ENCODE assay signal across 8 cellular contexts in the genomic region with DNA sequence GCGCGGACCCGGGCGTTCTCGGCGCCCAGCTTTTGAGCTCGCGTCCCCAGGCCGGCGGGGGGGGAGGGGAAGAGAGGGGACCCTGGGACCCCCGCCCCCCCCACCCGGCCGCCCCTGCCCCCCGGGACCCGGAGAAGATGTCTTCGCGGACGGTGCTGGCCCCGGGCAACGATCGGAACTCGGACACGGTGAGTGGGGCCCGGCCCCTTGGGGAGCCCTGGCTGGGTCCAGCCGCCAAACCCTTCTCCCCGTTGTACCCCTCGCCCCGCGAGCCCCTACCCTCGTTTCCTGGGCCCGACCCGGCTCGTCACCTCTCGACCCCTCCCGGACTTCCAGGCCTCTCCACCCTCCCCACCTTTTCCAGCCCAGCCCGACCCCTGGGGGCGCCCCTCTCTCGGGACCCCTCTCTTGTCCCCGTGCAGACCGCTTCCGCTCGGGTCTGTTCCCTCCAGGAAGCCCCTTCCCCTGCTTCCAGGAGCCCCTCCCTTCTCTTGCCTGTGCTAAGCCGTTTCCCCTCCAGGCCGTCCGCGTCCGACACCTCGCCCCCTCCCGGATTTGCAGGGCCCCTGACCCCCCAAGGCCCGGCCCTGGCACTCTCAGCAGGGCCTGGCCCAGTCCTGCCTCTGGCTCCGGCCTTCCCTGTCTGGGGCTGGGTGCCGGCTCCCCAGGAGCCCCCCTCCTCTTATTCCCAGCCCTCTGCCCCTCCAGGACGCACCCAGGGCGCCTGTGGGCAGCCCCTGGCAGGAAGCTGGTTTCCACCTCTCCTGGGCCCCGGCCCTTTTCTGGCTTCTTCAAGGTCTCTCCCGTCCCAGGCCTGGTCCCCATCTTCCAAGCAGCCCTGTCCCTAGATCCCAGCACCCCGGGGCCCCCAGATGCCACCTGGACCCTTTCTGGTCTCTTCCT. TPM values are rescaled to one million over a fixed set of nuclear protein-coding genes. Genes with fewer than 3 reads are reported as not detected.
DNase-seq lines count a peak whose midpoint lies in the region; ATAC-seq, FAIRE-seq and TF ChIP-seq lines count a peak whose summit lies in the region.

No MANE protein-coding gene starts in this region.

- no peaks in the 10 kb centered on the region for H3K36me3 ChIP-seq in pancreas

- peak; percentile 23 to 54 (median 27) for ATAC-seq in pancreas
- no peak for ATAC-seq in HG03520 (IDR thresholded peaks at IDR 0.05; ENCODE audit: unreplicated experiment)

- no peaks in the 10 kb centered on the region for H3K27me3 ChIP-seq in pancreas

- peak overlapping the region; percentile 47 to 88 (median 72) for H3K4me3 ChIP-seq in pancreas

- peak overlapping the region in 3 of 4 donors; percentile 11 to 37 (median 17) for H3K27ac ChIP-seq in pancreas

- DNase-seq in NCI-H82 (lab: John Stamatoyannopoulos, UW), result peak; percentile 45
- no peak for DNase-seq in NCI-H82 treated with DMSO at 0.1 percent for 48 hours (lab: John Stamatoyannopoulos, UW; ENCODE audit: unreplicated experiment)
- DNase-seq in activated CD4-positive, alpha-beta T cell treated with anti-CD3 and anti-CD28 coated beads, Interleukin-2, amount 10 ng/mL, durations not matched to agents 7 days and 5 days, result no peak
- DNase-seq in fibroblast of peridontal ligament (ENCODE audit: extremely low read depth), result peak; percentile 17
- DNase-seq in pancreas, result peak in 5 of 6 donors; percentile 11 to 79 (median 51)
- no peak for DNase-seq in midbrain (lab: John Stamatoyannopoulos, UW)
- no peak for DNase-seq in NCI-H128 (lab: John Stamatoyannopoulos, UW; ENCODE audit: unreplicated experiment)

- H3K27me3 Mint-ChIP-seq in activated CD4-positive, alpha-beta T cell treated with anti-CD3 and anti-CD28 coated beads, Interleukin-2, amount 10 ng/mL, durations not matched to agents 7 days and 5 days, result peaks cover 2% of the 10 kb centered on the region

- H3K4me1 Mint-ChIP-seq in activated CD4-positive, alpha-beta T cell treated with anti-CD3 and anti-CD28 coated beads, Interleukin-2, amount 10 ng/mL, durations not matched to agents 7 days and 5 days, result peaks cover 34% of the 10 kb centered on the region

- H3K9me3 ChIP-seq in pancreas, result no peaks in the 10 kb centered on the region

- H3K9me3 Mint-ChIP-seq in activated CD4-positive, alpha-beta T cell treated with anti-CD3 and anti-CD28 coated beads, Interleukin-2, amount 10 ng/mL, durations not matched to agents 7 days and 5 days, result no peaks in the 10 kb centered on the region

- H3K4me3 Mint-ChIP-seq in activated CD4-positive, alpha-beta T cell treated with anti-CD3 and anti-CD28 coated beads, Interleukin-2, amount 10 ng/mL, durations not matched to agents 7 days and 5 days, result peak overlapping the region; percentile 81

- no peak for FAIRE-seq in pancreas (lab: Jason Lieb, UNC)

- H3K27ac Mint-ChIP-seq in activated CD4-positive, alpha-beta T cell treated with anti-CD3 and anti-CD28 coated beads, Interleukin-2, amount 10 ng/mL, durations not matched to agents 7 days and 5 days, result peak overlapping the region; percentile 69

- POLR2A ChIA-PET in activated CD4-positive, alpha-beta T cell treated with anti-CD3 and anti-CD28 coated beads, Interleukin-2, amount 10 ng/mL, durations not matched to agents 7 days and 5 days (lab: Charles Lee), result no interaction called here

- no peaks in the 10 kb centered on the region for H3K36me3 Mint-ChIP-seq in activated CD4-positive, alpha-beta T cell treated with anti-CD3 and anti-CD28 coated beads, Interleukin-2, amount 10 ng/mL, durations not matched to agents 7 days and 5 days (ENCODE audit: low read depth)

- WGBS in pancreas, 2 donors, result 1 to 2% methylated on average over 30 to 57 of the region's 57 CpGs

- CTCF ChIA-PET in activated CD4-positive, alpha-beta T cell treated with anti-CD3 and anti-CD28 coated beads, Interleukin-2, amount 10 ng/mL, durations not matched to agents 7 days and 5 days (lab: Charles Lee), result interaction anchor here (0.7 kb wide), 1 partner anchor 234 kb away, joined by 3 read pairs; no protein-coding TSS in a partner anchor

- peaks cover 0 to 5% (median 3%) of the 10 kb centered on the region in 3 donors for H3K4me1 ChIP-seq in pancreas

- intact Hi-C loops in pancreas (cut with DNase I), result loop anchor here in 1 of 3 donors (10.0 kb wide), 1 partner anchor 57 kb away; no protein-coding TSS in a partner anchor

- no peak for TF ChIP-seq CTCF in pancreas (IDR thresholded peaks at IDR 0.05)

RNA-seq across cellular contexts. Expression of gene MARK4, which starts 0.6 kb away (rescaled TPM):
- 10 to 100 TPM; 19.5 to 19.6 TPM for total RNA-seq in activated CD4-positive, alpha-beta T cell treated with anti-CD3 and anti-CD28 coated beads, Interleukin-2, amount 10 ng/mL, durations not matched to agents 7 days and 5 days
- total RNA-seq in pancreas, result 10 to 100 TPM; 13.9 to 22.8 (median 20.0) TPM
- 10 to 100 TPM; 12.8 to 21.0 TPM for polyA plus RNA-seq in pancreas

RNA-seq across cellular contexts. Expression of gene EXOC3L2, which starts 6.5 kb away (rescaled TPM):
- not detected for total RNA-seq in activated CD4-positive, alpha-beta T cell treated with anti-CD3 and anti-CD28 coated beads, Interleukin-2, amount 10 ng/mL, durations not matched to agents 7 days and 5 days
- 1 to 10 TPM in 4 of 6 donors, under 1 TPM in 2; 0.59 to 2.6 (median 1.3) TPM for total RNA-seq in pancreas
- 1 to 10 TPM; 3.1 to 4.5 TPM for polyA plus RNA-seq in pancreas

Comparison
In these comparisons a context has a peak if more than half of its experiments do, and no peak if none do; other contexts are left out.
1. DNase-seq: peak in NCI-H82 (single experiment), fibroblast of peridontal ligament (single experiment) and pancreas (5 of 6); none in NCI-H82 treated with DMSO at 0.1 percent for 48 hours (single experiment), activated CD4-positive, alpha-beta T cell treated with anti-CD3 and anti-CD28 coated beads, Interleukin-2, amount 10 ng/mL, durations not matched to agents 7 days and 5 days (single experiment), midbrain (single experiment) and NCI-H128 (single experiment).